In genomic region chr7:74560081-74560719, GRCh38 we compare ENCODE assay signal across 25 cellular contexts.
"Had no signal": no experiment of that assay in that cellular context is flagged by ENCODE, and none has a peak within 500 bp of the region (broad histone marks: within the 10 kb centered on the region; RNA-seq: fewer than 3 reads in every experiment).

No MANE protein-coding gene starts in this region.

- FAIRE-seq: kidney, pancreas had no signal

- H3K4me1 ChIP-seq: left lung, lower lobe of right lung, pancreas, prostate gland, right lobe of liver, tibial nerve, uterus had no signal

- H3K4me3 ChIP-seq: left lung, lower lobe of right lung, pancreas, prostate gland, right lobe of liver, smooth muscle cell, thoracic aorta, tibial nerve, uterus had no signal

- H3K9me3 ChIP-seq: left lung, lower lobe of right lung, pancreas, prostate gland, right lobe of liver, thoracic aorta, tibial nerve, uterus had no signal

- DNase-seq: hippocampal formation; kidney; left colon; left lung; lower lobe of right lung; mammary epithelial cell; mesenchymal stem cell; naive thymus-derived CD8-positive, alpha-beta T cell; nucleus accumbens; pancreas; posterior cingulate gyrus; retina; right lobe of liver; stimulated activated CD4-positive, alpha-beta T cell treated with anti-CD3 and anti-CD28 coated beads, Interleukin-1b, Interleukin-23, amount 100 ng/mL, for 48 hours; stimulated activated CD4-positive, alpha-beta T cell treated with anti-CD3 and anti-CD28 coated beads, Interleukin-2, amount 100 ng/mL, for 48 hours; stimulated activated CD4-positive, alpha-beta T cell treated with anti-CD3 and anti-CD28 coated beads, Interleukin-4, amount 100 ng/mL, for 4 hours; stimulated activated CD8-positive, alpha-beta memory T cell treated with anti-CD3 and anti-CD28 coated beads, Interleukin-4, amount 100 ng/mL, for 48 hours; stimulated activated naive CD4-positive, alpha-beta T cell treated with Interleukin-2 at 50 U/mL for 16 hours; stimulated activated naive CD8-positive, alpha-beta T cell treated with anti-CD3 and anti-CD28 coated beads, Interleukin-15, amount 100 ng/mL, for 72 hours; uterus had no signal

- H3K36me3 ChIP-seq: right lobe of liver, uterus had no signal

- ATAC-seq: left colon; left lung; lower lobe of right lung; naive thymus-derived CD8-positive, alpha-beta T cell; pancreas; right lobe of liver; stimulated activated memory B cell treated with anti-CD40 and anti-IgM and Interleukin-4, amounts not matched to agents 10 μg/mL and 1 μg/mL and 100 μg/mL, for 72 hours; stimulated activated naive CD8-positive, alpha-beta T cell treated with anti-CD3 and anti-CD28 coated beads, Interleukin-15, amount 100 ng/mL, for 72 hours had no signal

- H3K4me2 ChIP-seq: smooth muscle cell had no signal

- H3K27ac ChIP-seq: left lung, lower lobe of right lung, pancreas, prostate gland, right lobe of liver, thoracic aorta, tibial nerve, uterus had no signal

- H3K27me3 ChIP-seq: left lung, pancreas, right lobe of liver, tibial nerve, uterus had no signal
